1 cellular context compared by ENCODE assay signal in genomic region chr19:14402298-14402697, GRCh38.
TF ChIP-seq lines count a peak whose summit lies in the region.

No MANE protein-coding gene starts in this region.

TF ChIP-seq in GM12878, 131 proteins besides CTCF, POLR2A, EP300 and RAD21:
- peak; percentile 27; the same call in 1 of the 2 replicates for TF ChIP-seq POLR2AphosphoS5 (IDR thresholded peaks at IDR 0.05; ENCODE audit: low read length)
